In genomic region chr2:54667726-54668650, GRCh38 we compare ENCODE assay signal across 1 cellular context.
TF ChIP-seq lines count a peak whose summit lies in the region.

No MANE protein-coding gene starts in this region.

TF ChIP-seq in HepG2, 621 proteins besides CTCF, POLR2A, EP300 and RAD21 (continues in another document):
- TF ChIP-seq, protein P1, sequence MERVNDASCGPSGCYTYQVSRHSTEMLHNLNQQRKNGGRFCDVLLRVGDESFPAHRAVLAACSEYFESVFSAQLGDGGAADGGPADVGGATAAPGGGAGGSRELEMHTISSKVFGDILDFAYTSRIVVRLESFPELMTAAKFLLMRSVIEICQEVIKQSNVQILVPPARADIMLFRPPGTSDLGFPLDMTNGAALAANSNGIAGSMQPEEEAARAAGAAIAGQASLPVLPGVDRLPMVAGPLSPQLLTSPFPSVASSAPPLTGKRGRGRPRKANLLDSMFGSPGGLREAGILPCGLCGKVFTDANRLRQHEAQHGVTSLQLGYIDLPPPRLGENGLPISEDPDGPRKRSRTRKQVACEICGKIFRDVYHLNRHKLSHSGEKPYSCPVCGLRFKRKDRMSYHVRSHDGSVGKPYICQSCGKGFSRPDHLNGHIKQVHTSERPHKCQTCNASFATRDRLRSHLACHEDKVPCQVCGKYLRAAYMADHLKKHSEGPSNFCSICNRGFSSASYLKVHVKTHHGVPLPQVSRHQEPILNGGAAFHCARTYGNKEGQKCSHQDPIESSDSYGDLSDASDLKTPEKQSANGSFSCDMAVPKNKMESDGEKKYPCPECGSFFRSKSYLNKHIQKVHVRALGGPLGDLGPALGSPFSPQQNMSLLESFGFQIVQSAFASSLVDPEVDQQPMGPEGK (CRISPR knock-in tag; IDR thresholded peaks at IDR 0.05) = no peak
- TF ChIP-seq FOXK1 (CRISPR knock-in tag; IDR thresholded peaks at IDR 0.05; ENCODE audit: borderline replicate concordance, low read depth) (no peak), RBM22 (optimal IDR thresholded peaks at IDR 0.05; ENCODE audit: low read length) (peak; percentile 97), ZMYM2 (CRISPR knock-in tag; IDR thresholded peaks at IDR 0.05) (0 out of 2 replicates have a peak, but pooled peaks have one; percentile 35), TOPORS (CRISPR knock-in tag; IDR thresholded peaks at IDR 0.05) (0 out of 2 replicates have a peak, but pooled peaks have one; percentile 39), SIN3A (IDR thresholded peaks at IDR 0.05; ENCODE audit: borderline replicate concordance, low read depth, low read length) (no peak), SOX5 (CRISPR knock-in tag; IDR thresholded peaks at IDR 0.05; ENCODE audit: borderline replicate concordance) (no peak), FOXC1 (CRISPR knock-in tag; IDR thresholded peaks at IDR 0.05; ENCODE audit: borderline replicate concordance) (0 out of 2 replicates have a peak, but pooled peaks have one; percentile 43), ZFP91 (CRISPR knock-in tag; IDR thresholded peaks at IDR 0.05; ENCODE audit: borderline replicate concordance) (0 out of 2 replicates have a peak, but pooled peaks have one; percentile 24), HOXA3 (CRISPR knock-in tag; IDR thresholded peaks at IDR 0.05) (peak; percentile 58), POLR2G (IDR thresholded peaks at IDR 0.05; ENCODE audit: low read depth, low read length) (0 out of 2 replicates have a peak, but pooled peaks have one; percentile 21), ARID4A (CRISPR knock-in tag; IDR thresholded peaks at IDR 0.05; ENCODE audit: borderline replicate concordance) (0 out of 2 replicates have a peak, but pooled peaks have one; percentile 34), NFKB2 (CRISPR knock-in tag; IDR thresholded peaks at IDR 0.05; ENCODE audit: borderline replicate concordance) (0 out of 2 replicates have a peak, but pooled peaks have one; percentile 39), ZNF564 (CRISPR knock-in tag; IDR thresholded peaks at IDR 0.05) (no peak), NRL (CRISPR knock-in tag; IDR thresholded peaks at IDR 0.05; ENCODE audit: borderline replicate concordance) (0 out of 2 replicates have a peak, but pooled peaks have one; percentile 29), ZBTB38 (CRISPR knock-in tag; IDR thresholded peaks at IDR 0.05) (peak; percentile 90; the same call in 1 of the 2 replicates), POGZ (CRISPR knock-in tag; IDR thresholded peaks at IDR 0.05) (0 out of 2 replicates have a peak, but pooled peaks have one; percentile 26), HIC2 (CRISPR knock-in tag; IDR thresholded peaks at IDR 0.05; ENCODE audit: low read depth) (no peak), PHF5A (CRISPR knock-in tag; IDR thresholded peaks at IDR 0.05; ENCODE audit: low read depth, unreplicated experiment) (no peak), ZKSCAN8 (CRISPR knock-in tag; IDR thresholded peaks at IDR 0.05; ENCODE audit: borderline replicate concordance) (no peak), MED1 (CRISPR knock-in tag; IDR thresholded peaks at IDR 0.05) (no peak), ZNF746 (CRISPR knock-in tag; IDR thresholded peaks at IDR 0.05) (no peak), ZNF235 (CRISPR knock-in tag; IDR thresholded peaks at IDR 0.05; ENCODE audit: borderline replicate concordance) (no peak), ZNF629 (CRISPR knock-in tag; conservative IDR thresholded peaks at IDR 0.05) (0 out of 2 replicates have a peak, but pooled peaks have one; percentile 7), PRPF4 (IDR thresholded peaks at IDR 0.05; ENCODE audit: low read depth, low read length, poor library complexity, severe bottlenecking) (peak; percentile 32), POLR2AphosphoS2 (IDR thresholded peaks at IDR 0.05; ENCODE audit: low read depth, low read length) (no peak)
- TF ChIP-seq, protein P2, sequence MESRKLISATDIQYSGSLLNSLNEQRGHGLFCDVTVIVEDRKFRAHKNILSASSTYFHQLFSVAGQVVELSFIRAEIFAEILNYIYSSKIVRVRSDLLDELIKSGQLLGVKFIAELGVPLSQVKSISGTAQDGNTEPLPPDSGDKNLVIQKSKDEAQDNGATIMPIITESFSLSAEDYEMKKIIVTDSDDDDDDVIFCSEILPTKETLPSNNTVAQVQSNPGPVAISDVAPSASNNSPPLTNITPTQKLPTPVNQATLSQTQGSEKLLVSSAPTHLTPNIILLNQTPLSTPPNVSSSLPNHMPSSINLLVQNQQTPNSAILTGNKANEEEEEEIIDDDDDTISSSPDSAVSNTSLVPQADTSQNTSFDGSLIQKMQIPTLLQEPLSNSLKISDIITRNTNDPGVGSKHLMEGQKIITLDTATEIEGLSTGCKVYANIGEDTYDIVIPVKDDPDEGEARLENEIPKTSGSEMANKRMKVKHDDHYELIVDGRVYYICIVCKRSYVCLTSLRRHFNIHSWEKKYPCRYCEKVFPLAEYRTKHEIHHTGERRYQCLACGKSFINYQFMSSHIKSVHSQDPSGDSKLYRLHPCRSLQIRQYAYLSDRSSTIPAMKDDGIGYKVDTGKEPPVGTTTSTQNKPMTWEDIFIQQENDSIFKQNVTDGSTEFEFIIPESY (CRISPR knock-in tag; IDR thresholded peaks at IDR 0.05) = peak; percentile 90
- TF ChIP-seq, protein P3, sequence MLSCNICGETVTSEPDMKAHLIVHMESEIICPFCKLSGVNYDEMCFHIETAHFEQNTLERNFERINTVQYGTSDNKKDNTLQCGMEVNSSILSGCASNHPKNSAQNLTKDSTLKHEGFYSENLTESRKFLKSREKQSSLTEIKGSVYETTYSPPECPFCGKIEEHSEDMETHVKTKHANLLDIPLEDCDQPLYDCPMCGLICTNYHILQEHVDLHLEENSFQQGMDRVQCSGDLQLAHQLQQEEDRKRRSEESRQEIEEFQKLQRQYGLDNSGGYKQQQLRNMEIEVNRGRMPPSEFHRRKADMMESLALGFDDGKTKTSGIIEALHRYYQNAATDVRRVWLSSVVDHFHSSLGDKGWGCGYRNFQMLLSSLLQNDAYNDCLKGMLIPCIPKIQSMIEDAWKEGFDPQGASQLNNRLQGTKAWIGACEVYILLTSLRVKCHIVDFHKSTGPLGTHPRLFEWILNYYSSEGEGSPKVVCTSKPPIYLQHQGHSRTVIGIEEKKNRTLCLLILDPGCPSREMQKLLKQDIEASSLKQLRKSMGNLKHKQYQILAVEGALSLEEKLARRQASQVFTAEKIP (CRISPR knock-in tag; IDR thresholded peaks at IDR 0.05; ENCODE audit: borderline replicate concordance) = no peak
- TF ChIP-seq, protein P4, sequence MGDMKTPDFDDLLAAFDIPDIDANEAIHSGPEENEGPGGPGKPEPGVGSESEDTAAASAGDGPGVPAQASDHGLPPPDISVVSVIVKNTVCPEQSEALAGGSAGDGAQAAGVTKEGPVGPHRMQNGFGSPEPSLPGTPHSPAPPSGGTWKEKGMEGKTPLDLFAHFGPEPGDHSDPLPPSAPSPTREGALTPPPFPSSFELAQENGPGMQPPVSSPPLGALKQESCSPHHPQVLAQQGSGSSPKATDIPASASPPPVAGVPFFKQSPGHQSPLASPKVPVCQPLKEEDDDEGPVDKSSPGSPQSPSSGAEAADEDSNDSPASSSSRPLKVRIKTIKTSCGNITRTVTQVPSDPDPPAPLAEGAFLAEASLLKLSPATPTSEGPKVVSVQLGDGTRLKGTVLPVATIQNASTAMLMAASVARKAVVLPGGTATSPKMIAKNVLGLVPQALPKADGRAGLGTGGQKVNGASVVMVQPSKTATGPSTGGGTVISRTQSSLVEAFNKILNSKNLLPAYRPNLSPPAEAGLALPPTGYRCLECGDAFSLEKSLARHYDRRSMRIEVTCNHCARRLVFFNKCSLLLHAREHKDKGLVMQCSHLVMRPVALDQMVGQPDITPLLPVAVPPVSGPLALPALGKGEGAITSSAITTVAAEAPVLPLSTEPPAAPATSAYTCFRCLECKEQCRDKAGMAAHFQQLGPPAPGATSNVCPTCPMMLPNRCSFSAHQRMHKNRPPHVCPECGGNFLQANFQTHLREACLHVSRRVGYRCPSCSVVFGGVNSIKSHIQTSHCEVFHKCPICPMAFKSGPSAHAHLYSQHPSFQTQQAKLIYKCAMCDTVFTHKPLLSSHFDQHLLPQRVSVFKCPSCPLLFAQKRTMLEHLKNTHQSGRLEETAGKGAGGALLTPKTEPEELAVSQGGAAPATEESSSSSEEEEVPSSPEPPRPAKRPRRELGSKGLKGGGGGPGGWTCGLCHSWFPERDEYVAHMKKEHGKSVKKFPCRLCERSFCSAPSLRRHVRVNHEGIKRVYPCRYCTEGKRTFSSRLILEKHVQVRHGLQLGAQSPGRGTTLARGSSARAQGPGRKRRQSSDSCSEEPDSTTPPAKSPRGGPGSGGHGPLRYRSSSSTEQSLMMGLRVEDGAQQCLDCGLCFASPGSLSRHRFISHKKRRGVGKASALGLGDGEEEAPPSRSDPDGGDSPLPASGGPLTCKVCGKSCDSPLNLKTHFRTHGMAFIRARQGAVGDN (CRISPR knock-in tag; IDR thresholded peaks at IDR 0.05) = peak; percentile 68
